ENCODE assay signal across 16 cellular contexts in genomic region chr22:23396362-23397007, GRCh38.
DNase-seq lines count a peak whose midpoint lies in the region; ATAC-seq and TF ChIP-seq lines count a peak whose summit lies in the region.
"Had no signal": no experiment of that assay in that cellular context is flagged by ENCODE, and none has a peak within 500 bp of the region (broad histone marks: within the 10 kb centered on the region; RNA-seq: fewer than 3 reads in every experiment).

No MANE protein-coding gene starts in this region.

- TF ChIP-seq EP300 in suprapubic skin (IDR thresholded peaks at IDR 0.05): no peak

- no peaks in the 10 kb centered on the region for H3K79me2 ChIP-seq in Karpas-422 (ENCODE audit: low read length)

- H3K4me3 ChIP-seq in right cardiac atrium (ENCODE audit: low read length) (no peak overlapping the region), Karpas-422 (ENCODE audit: low read length) (peak overlapping the region; percentile 7; the same call in 1 of the 2 replicates), lower lobe of right lung (no peak overlapping the region), suprapubic skin (no peak overlapping the region)
- H3K4me3 ChIP-seq: GM23248 had no signal

- DNase-seq in cardiac septum (ENCODE audit: low spot score) (peak; percentile 56), right cardiac atrium (no peak), Karpas-422 (peak; percentile 52), lower lobe of right lung (peak; percentile 32), suprapubic skin (ENCODE audit: low spot score in 2 of 2) (peak; percentile 48 to 60), LoVo (ENCODE audit: low spot score) (no peak)
- DNase-seq: ACHN; AML-193; DMS79; GM23248; Kasumi-1; NCI-H187; NCI-H446; NK-92 treated with Interleukin-12 subunit alpha and Interleukin-12 subunit beta, amount 100 ng/mL, for 24 hours had no signal

- ATAC-seq in right cardiac atrium: no peak
- no peak for ATAC-seq in lower lobe of right lung
- ATAC-seq in HG03571 (IDR thresholded peaks at IDR 0.05; ENCODE audit: unreplicated experiment): no peak
- no peak for ATAC-seq in HG02678 (IDR thresholded peaks at IDR 0.05; ENCODE audit: unreplicated experiment)

- H3K4me1 ChIP-seq in right cardiac atrium (ENCODE audit: control insufficient read depth, insufficient read depth, low read length): no peaks in the 10 kb centered on the region
- peaks cover 51% of the 10 kb centered on the region for H3K4me1 ChIP-seq in Karpas-422 (ENCODE audit: low read length)
- no peaks in the 10 kb centered on the region for H3K4me1 ChIP-seq in lower lobe of right lung
- H3K4me1 ChIP-seq in suprapubic skin: no peaks in the 10 kb centered on the region

- no peaks in the 10 kb centered on the region for H3K9me2 ChIP-seq in Karpas-422 (replicated peaks; ENCODE audit: insufficient read depth, low read length)

- 80% methylated on average over 8 of the region's 8 CpGs for WGBS in right cardiac atrium
- WGBS in suprapubic skin: 81% methylated on average over 8 of the region's 8 CpGs

- intact Hi-C loops in cardiac septum (cut with DNase I): no loop called here
- intact Hi-C loops in right cardiac atrium (cut with DNase I): loop anchor here in 1 of 4 donors (10.0 kb wide), 1 partner anchor 138 kb away; no protein-coding TSS in a partner anchor
- intact Hi-C loops in lower lobe of right lung (cut with DNase I): no loop called here

- 0 out of 2 replicates have a peak, but pooled peaks cover 4% of the 10 kb centered on the region for H4K20me1 ChIP-seq in Karpas-422 (ENCODE audit: insufficient read depth, low read depth, low read length)

- H3K4me2 ChIP-seq in Karpas-422 (ENCODE audit: low read depth, low read length, poor library complexity, severe bottlenecking): peak overlapping the region; percentile 73

- TF ChIP-seq POLR2A in suprapubic skin (IDR thresholded peaks at IDR 0.05): no peak

- peak overlapping the region; percentile 40; the same call in 1 of the 2 replicates for H3K9ac ChIP-seq in Karpas-422 (ENCODE audit: low read length)
- H3K9ac ChIP-seq: GM23248 had no signal

- H3K27me3 ChIP-seq in right cardiac atrium (ENCODE audit: control insufficient read depth, insufficient read depth) (no peaks in the 10 kb centered on the region), Karpas-422 (ENCODE audit: low read length) (no peaks in the 10 kb centered on the region), lower lobe of right lung (ENCODE audit: low read depth) (no peaks in the 10 kb centered on the region), suprapubic skin (peaks cover under 1% of the 10 kb centered on the region)

- H3K9me3 ChIP-seq in right cardiac atrium (ENCODE audit: control insufficient read depth, low read length) (no peaks in the 10 kb centered on the region), Karpas-422 (ENCODE audit: low read length) (no peaks in the 10 kb centered on the region), lower lobe of right lung (no peaks in the 10 kb centered on the region), suprapubic skin (no peaks in the 10 kb centered on the region)

- no peak for TF ChIP-seq CTCF in lower lobe of right lung (IDR thresholded peaks at IDR 0.05)
- TF ChIP-seq CTCF in suprapubic skin (IDR thresholded peaks at IDR 0.05): no peak

- H3K36me3 ChIP-seq in Karpas-422 (ENCODE audit: insufficient read depth, low read length) (no peaks in the 10 kb centered on the region), lower lobe of right lung (no peaks in the 10 kb centered on the region), suprapubic skin (no peaks in the 10 kb centered on the region)

- no peak overlapping the region for H2AFZ ChIP-seq in Karpas-422 (ENCODE audit: low read length)
- H2AFZ ChIP-seq: GM23248 had no signal

- no peak overlapping the region for H3K27ac ChIP-seq in right cardiac atrium (ENCODE audit: low read length)
- H3K27ac ChIP-seq in Karpas-422 (ENCODE audit: low read length): peak overlapping the region; percentile 49
- H3K27ac ChIP-seq in lower lobe of right lung: no peak overlapping the region
- no peak overlapping the region for H3K27ac ChIP-seq in suprapubic skin
- H3K27ac ChIP-seq: GM23248 had no signal

Comparison
In these comparisons a context has a peak if more than half of its experiments do, and no peak if none do; other contexts are left out.
1. DNase-seq: peak in cardiac septum (single experiment), Karpas-422 (single experiment), lower lobe of right lung (single experiment) and suprapubic skin (2 of 2); none in right cardiac atrium (0 of 3) and LoVo (single experiment).